In genomic region chr9:69193685-69194032, GRCh38 we compare ENCODE assay signal across 11 cellular contexts. TPM values are rescaled to one million over a fixed set of nuclear protein-coding genes. Genes with fewer than 3 reads are reported as not detected.
DNase-seq lines count a peak whose midpoint lies in the region; ATAC-seq and TF ChIP-seq lines count a peak whose summit lies in the region.
"Had no signal": no experiment of that assay in that cellular context is flagged by ENCODE, and none has a peak within 500 bp of the region (broad histone marks: within the 10 kb centered on the region; RNA-seq: fewer than 3 reads in every experiment).

No MANE protein-coding gene starts in this region.

- H3K36me3 ChIP-seq in left ventricle myocardium inferior (no peaks in the 10 kb centered on the region), thyroid gland (no peaks in the 10 kb centered on the region)
- H3K36me3 ChIP-seq: BLaER1 treated with 17β-estradiol and CSF1 and Interleukin-3, amounts not matched to agents 10 nM and 100 nM; MG63 had no signal

- H3K27ac ChIP-seq in left ventricle myocardium inferior (replicated peaks) (peak overlapping the region; percentile 64), thyroid gland (peak overlapping the region in 2 of 3 donors; percentile 56 to 63)
- H3K27ac ChIP-seq: BLaER1 treated with 17β-estradiol and CSF1 and Interleukin-3, amounts not matched to agents 10 nM and 100 nM had no signal

- TF ChIP-seq CTCF in left ventricle myocardium inferior (IDR thresholded peaks at IDR 0.05; ENCODE audit: borderline replicate concordance) (no peak), thyroid gland (IDR thresholded peaks at IDR 0.05) (peak in 4 of 6 experiments; percentile 35 to 55 (median 44))

- ATAC-seq in HG03469 (IDR thresholded peaks at IDR 0.05; ENCODE audit: unreplicated experiment) = no peak

- no peaks in the 10 kb centered on the region for H3K9me3 ChIP-seq in left ventricle myocardium inferior (replicated peaks)
- no peaks in the 10 kb centered on the region for H3K9me3 ChIP-seq in thyroid gland
- H3K9me3 ChIP-seq: BLaER1 treated with 17β-estradiol and CSF1 and Interleukin-3, amounts not matched to agents 10 nM and 100 nM; MG63 had no signal

- no peak for DNase-seq in left ventricle myocardium inferior
- DNase-seq in cardiac septum (ENCODE audit: low spot score) = no peak
- DNase-seq in NCI-H69 (lab: John Stamatoyannopoulos, UW) = peak; percentile 83
- peak; percentile 26 for DNase-seq in cerebellar cortex (ENCODE audit: low spot score)
- DNase-seq in thyroid gland = peak; percentile 54 to 55
- no peak for DNase-seq in NCI-H2081 treated with DMSO at 0.1 percent for 48 hours (lab: John Stamatoyannopoulos, UW)
- DNase-seq in superior temporal gyrus (ENCODE audit: extremely low spot score) = no peak
- DNase-seq: GF-D8, MG63 had no signal

- WGBS in thyroid gland, 2 donors = 48 to 66% methylated on average over 1 of the region's 1 CpG

- TF ChIP-seq POLR2A in thyroid gland (IDR thresholded peaks at IDR 0.05) = no peak

- H3K4me3 ChIP-seq in left ventricle myocardium inferior (no peak overlapping the region), thyroid gland (replicated peaks in 1 of 3) (no peak overlapping the region)
- H3K4me3 ChIP-seq: BLaER1 treated with 17β-estradiol and CSF1 and Interleukin-3, amounts not matched to agents 10 nM and 100 nM; MG63 had no signal

- intact Hi-C loops in left ventricle myocardium inferior (cut with micrococcal nuclease) (loop anchor here (5.0 kb wide), 1 partner anchor 136 kb away; no protein-coding TSS in a partner anchor), cardiac septum (cut with DNase I) (loop anchor here (1.0 to 5.0 kb wide), 4 partner anchors 41 to 156 kb away; partner anchors contain the start of gene FXN), thyroid gland (cut with DNase I) (loop anchor here (5.0 kb wide), 2 partner anchors 141 to 156 kb away; partner anchors contain the start of gene FXN)

- H3K27me3 ChIP-seq in left ventricle myocardium inferior (ENCODE audit: low read depth) (no peaks in the 10 kb centered on the region), thyroid gland (no peaks in the 10 kb centered on the region)
- H3K27me3 ChIP-seq: BLaER1 treated with 17β-estradiol and CSF1 and Interleukin-3, amounts not matched to agents 10 nM and 100 nM; MG63 had no signal

- peaks cover 89% of the 10 kb centered on the region for H3K4me1 ChIP-seq in left ventricle myocardium inferior
- peaks cover 42 to 66% of the 10 kb centered on the region in 2 donors for H3K4me1 ChIP-seq in thyroid gland

RNA-seq across cellular contexts. Expression of gene TJP2, which starts 19.6 kb away (rescaled TPM):
- total RNA-seq in left ventricle myocardium inferior (130 TPM), cardiac septum (67.0 TPM), thyroid gland (100 to 1,000 TPM; 200 to 266 (median 232) TPM)

Comparison
In these comparisons a context has a peak if more than half of its experiments do, and no peak if none do; other contexts are left out.
1. DNase-seq: peak in NCI-H69 (single experiment), cerebellar cortex (single experiment) and thyroid gland (2 of 2); none in left ventricle myocardium inferior (single experiment), cardiac septum (single experiment), NCI-H2081 treated with DMSO at 0.1 percent for 48 hours (single experiment) and superior temporal gyrus (single experiment).